ENCODE assay signal across 24 cellular contexts in genomic region chr2:226743911-226744310, GRCh38.
"Had no signal": no experiment of that assay in that cellular context is flagged by ENCODE, and none has a peak within 500 bp of the region (broad histone marks: within the 10 kb centered on the region; RNA-seq: fewer than 3 reads in every experiment).

No MANE protein-coding gene starts in this region.

- H3K27ac Mint-ChIP-seq: activated CD4-positive, alpha-beta T cell treated with anti-CD3 and anti-CD28 coated beads, Interleukin-2, amount 10 ng/mL, durations not matched to agents 7 days and 5 days; activated CD8-positive, alpha-beta memory T cell treated with anti-CD3 and anti-CD28 coated beads, Interleukin-2, amount 10 ng/mL, durations not matched to agents 7 days and 5 days; activated CD8-positive, alpha-beta T cell treated with anti-CD3 and anti-CD28 coated beads for 36 hours; stimulated activated naive B cell treated with anti-CD40 and anti-IgM and Interleukin-4, amounts not matched to agents 10 μg/mL and 1 μg/mL and 100 μg/mL, for 72 hours had no signal

- H3K27ac ChIP-seq: epithelial cell of prostate, neutrophil, ovary, upper lobe of right lung, WERI-Rb-1 had no signal

- H3K9me3 Mint-ChIP-seq: activated CD4-positive, alpha-beta T cell treated with anti-CD3 and anti-CD28 coated beads, Interleukin-2, amount 10 ng/mL, durations not matched to agents 7 days and 5 days; activated CD8-positive, alpha-beta T cell treated with anti-CD3 and anti-CD28 coated beads for 36 hours; stimulated activated naive B cell treated with anti-CD40 and anti-IgM and Interleukin-4, amounts not matched to agents 10 μg/mL and 1 μg/mL and 100 μg/mL, for 72 hours had no signal

- H3K27me3 ChIP-seq: ovary, thyroid gland, upper lobe of right lung had no signal

- H3K4me1 Mint-ChIP-seq: activated CD8-positive, alpha-beta memory T cell treated with anti-CD3 and anti-CD28 coated beads, Interleukin-2, amount 10 ng/mL, durations not matched to agents 7 days and 5 days had no signal

- H3K36me3 ChIP-seq: neutrophil, ovary, thyroid gland, upper lobe of right lung, WERI-Rb-1 had no signal

- H3K4me3 Mint-ChIP-seq: activated CD4-positive, alpha-beta T cell treated with anti-CD3 and anti-CD28 coated beads, Interleukin-2, amount 10 ng/mL, durations not matched to agents 7 days and 5 days; activated CD8-positive, alpha-beta memory T cell treated with anti-CD3 and anti-CD28 coated beads, Interleukin-2, amount 10 ng/mL, durations not matched to agents 7 days and 5 days; activated CD8-positive, alpha-beta T cell treated with anti-CD3 and anti-CD28 coated beads for 36 hours; nephron; stimulated activated naive B cell treated with anti-CD40 and anti-IgM and Interleukin-4, amounts not matched to agents 10 μg/mL and 1 μg/mL and 100 μg/mL, for 72 hours had no signal

- H3K4me1 ChIP-seq: upper lobe of right lung had no signal

- H3K4me3 ChIP-seq: ovary, thyroid gland, upper lobe of right lung had no signal

- H3K27me3 Mint-ChIP-seq: activated CD4-positive, alpha-beta T cell treated with anti-CD3 and anti-CD28 coated beads, Interleukin-2, amount 10 ng/mL, durations not matched to agents 7 days and 5 days; activated CD8-positive, alpha-beta T cell treated with anti-CD3 and anti-CD28 coated beads for 36 hours; stimulated activated naive B cell treated with anti-CD40 and anti-IgM and Interleukin-4, amounts not matched to agents 10 μg/mL and 1 μg/mL and 100 μg/mL, for 72 hours had no signal

- H3K9me3 ChIP-seq: neutrophil, thyroid gland, upper lobe of right lung had no signal

- DNase-seq: activated CD4-positive, alpha-beta T cell treated with anti-CD3 and anti-CD28 coated beads, Interleukin-2, amount 10 ng/mL, durations not matched to agents 7 days and 5 days; activated CD4-positive, CD25-positive, alpha-beta regulatory T cell treated with anti-CD3 and anti-CD28 coated beads, Interleukin-2, amount 50 U/mL, for 72 hours; activated CD8-positive, alpha-beta memory T cell treated with anti-CD3 and anti-CD28 coated beads, Interleukin-2, amount 10 ng/mL, durations not matched to agents 7 days and 5 days; activated CD8-positive, alpha-beta T cell treated with anti-CD3 and anti-CD28 coated beads for 36 hours; activated gamma-delta T cell; activated naive CD4-positive, alpha-beta T cell treated with anti-CD3 and anti-CD28 coated beads, Interleukin-2, amount 50 U/mL, for 16 hours; activated T-cell treated with anti-CD3 and anti-CD28 coated beads for 4 hours; aorta; foreskin melanocyte; hypothalamus; mesenchymal stem cell; ovary; stimulated activated CD4-positive, alpha-beta T cell treated with anti-CD3 and anti-CD28 coated beads, Interleukin-2, amount 100 ng/mL, for 48 hours; stimulated activated CD8-positive, alpha-beta memory T cell treated with anti-CD3 and anti-CD28 coated beads, Interleukin-4, amount 100 ng/mL, for 48 hours; stimulated activated naive B cell treated with anti-CD40 and anti-IgM and Interleukin-4, amounts not matched to agents 10 μg/mL and 1 μg/mL and 100 μg/mL, for 72 hours; substantia nigra; T-helper 1 cell; thyroid gland; upper lobe of right lung; WERI-Rb-1 had no signal

- ATAC-seq: activated CD8-positive, alpha-beta memory T cell treated with anti-CD3 and anti-CD28 coated beads, Interleukin-2, amount 10 ng/mL, durations not matched to agents 7 days and 5 days; activated CD8-positive, alpha-beta T cell treated with anti-CD3 and anti-CD28 coated beads for 36 hours; sciatic nerve; upper lobe of right lung had no signal
